ENCODE assay signal across 9 cellular contexts in the genomic region with DNA sequence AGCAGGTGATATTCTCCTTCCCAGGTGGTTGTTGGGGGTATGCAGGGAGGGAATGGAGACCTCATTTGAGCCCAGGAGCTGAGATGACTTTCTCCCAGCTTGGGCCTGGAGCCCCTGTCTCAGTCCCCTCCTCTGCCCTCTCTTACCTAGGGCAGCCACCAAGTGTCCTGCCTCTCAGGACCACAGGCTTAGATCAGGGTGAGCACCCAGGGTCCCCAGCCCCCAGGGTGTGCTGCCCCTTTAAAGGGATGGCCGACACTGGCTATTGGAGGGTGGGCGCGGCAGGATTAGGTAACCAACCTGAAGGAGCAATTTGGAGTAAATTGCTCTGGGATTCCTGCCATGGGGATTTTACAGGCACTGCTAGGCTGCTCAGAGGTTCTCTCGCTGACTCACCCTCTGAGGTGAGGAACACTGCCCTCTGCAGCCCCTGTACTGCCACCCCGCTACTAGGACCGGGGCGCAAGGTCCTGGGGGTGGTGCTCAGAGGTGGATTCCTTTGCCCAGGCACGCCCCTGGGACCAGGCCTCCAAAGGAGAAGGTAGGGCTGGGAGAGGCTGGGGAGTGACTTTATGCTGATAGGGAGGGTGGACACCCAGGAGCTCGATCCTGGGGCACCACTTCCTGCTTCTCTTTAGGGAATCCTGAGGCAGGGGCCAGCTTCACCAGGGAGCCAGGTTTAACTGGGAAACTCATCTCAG. TPM values are rescaled to one million over a fixed set of nuclear protein-coding genes. Genes with fewer than 3 reads are reported as not detected.
A peak's percentile ranks its signal among the peaks of the same experiment; 100 is the strongest.
DNase-seq lines count a peak whose midpoint lies in the region; ATAC-seq and TF ChIP-seq lines count a peak whose summit lies in the region.
"Had no signal": no experiment of that assay in that cellular context is flagged by ENCODE, and none has a peak within 500 bp of the region (broad histone marks: within the 10 kb centered on the region; RNA-seq: fewer than 3 reads in every experiment).

No MANE protein-coding gene starts in this region.

- H3K4me2 ChIP-seq in Karpas-422 (ENCODE audit: low read depth, low read length, poor library complexity, severe bottlenecking) = peak overlapping the region; percentile 84

- no peak for DNase-seq in T-helper 2 cell treated with Interferon-gamma antibody and Interleukin-4, amounts not matched to agents 5 μg/mL and 100 μg/mL, for 36 hours (ENCODE audit: low spot score)
- DNase-seq in T-helper 2 cell = no peak
- peak; percentile 57 for DNase-seq in Karpas-422
- DNase-seq in SJCRH30 = peak; percentile 41 to 45
- peak; percentile 90 for DNase-seq in epithelial cell of esophagus (ENCODE audit: low read depth)
- no peak for DNase-seq in SHP77 treated with DMSO at 0.1 percent for 48 hours (lab: John Stamatoyannopoulos, UW)
- DNase-seq: heart left ventricle had no signal

- H3K4me1 ChIP-seq in Karpas-422 (ENCODE audit: low read length) = peaks cover 32% of the 10 kb centered on the region
- H3K4me1 ChIP-seq in SJCRH30 = peaks cover 36% of the 10 kb centered on the region
- peaks cover 40 to 41% of the 10 kb centered on the region in 2 experiments for H3K4me1 ChIP-seq in neutrophil (ENCODE audit: control insufficient read depth in 1 of 2, insufficient read depth in 1 of 2, low read depth in 1 of 2, low read length in 1 of 2)

- H4K20me1 ChIP-seq in Karpas-422 (ENCODE audit: insufficient read depth, low read depth, low read length) = peaks cover 19% of the 10 kb centered on the region; the same call in 1 of the 2 replicates

- TF ChIP-seq CTCF in epithelial cell of esophagus (IDR thresholded peaks at IDR 0.05; ENCODE audit: insufficient read depth, low read depth, low read length, missing control alignments) (peak; percentile 35), neutrophil (IDR thresholded peaks at IDR 0.05) (peak; percentile 25)

- H3K27me3 Mint-ChIP-seq in T-helper 2 cell treated with Interferon-gamma antibody and Interleukin-4, amounts not matched to agents 5 μg/mL and 100 μg/mL, for 36 hours (ENCODE audit: low read depth) = peaks cover 2% of the 10 kb centered on the region

- no peak for ATAC-seq in GM21528 (IDR thresholded peaks at IDR 0.05; ENCODE audit: low FRiP score, unreplicated experiment)

- peaks cover 28% of the 10 kb centered on the region for H3K4me1 Mint-ChIP-seq in T-helper 2 cell treated with Interferon-gamma antibody and Interleukin-4, amounts not matched to agents 5 μg/mL and 100 μg/mL, for 36 hours (ENCODE audit: low read depth)

- no peaks in the 10 kb centered on the region for H3K79me2 ChIP-seq in Karpas-422 (ENCODE audit: low read length)

- H3K9me2 ChIP-seq in Karpas-422 (replicated peaks; ENCODE audit: insufficient read depth, low read length) = no peaks in the 10 kb centered on the region

- H3K36me3 ChIP-seq in Karpas-422 (ENCODE audit: insufficient read depth, low read length) (no peaks in the 10 kb centered on the region), SJCRH30 (no peaks in the 10 kb centered on the region), neutrophil (no peaks in the 10 kb centered on the region)
- H3K36me3 ChIP-seq: heart left ventricle had no signal

- H3K27ac Mint-ChIP-seq in T-helper 2 cell treated with Interferon-gamma antibody and Interleukin-4, amounts not matched to agents 5 μg/mL and 100 μg/mL, for 36 hours = no peak overlapping the region

- H3K4me3 Mint-ChIP-seq in T-helper 2 cell treated with Interferon-gamma antibody and Interleukin-4, amounts not matched to agents 5 μg/mL and 100 μg/mL, for 36 hours = peak overlapping the region; percentile 89

- no peaks in the 10 kb centered on the region for H3K9me3 Mint-ChIP-seq in T-helper 2 cell treated with Interferon-gamma antibody and Interleukin-4, amounts not matched to agents 5 μg/mL and 100 μg/mL, for 36 hours

- H3K27ac ChIP-seq in Karpas-422 (ENCODE audit: low read length) (no peak overlapping the region), SJCRH30 (no peak overlapping the region), neutrophil (peak overlapping the region; percentile 76)
- H3K27ac ChIP-seq: heart left ventricle had no signal

- H3K9me3 ChIP-seq in Karpas-422 (ENCODE audit: low read length) = no peaks in the 10 kb centered on the region
- H3K9me3 ChIP-seq in SJCRH30 (replicated peaks) = no peaks in the 10 kb centered on the region
- H3K9me3 ChIP-seq in neutrophil = no peaks in the 10 kb centered on the region
- H3K9me3 ChIP-seq: heart left ventricle had no signal

- no peaks in the 10 kb centered on the region for H3K36me3 Mint-ChIP-seq in T-helper 2 cell treated with Interferon-gamma antibody and Interleukin-4, amounts not matched to agents 5 μg/mL and 100 μg/mL, for 36 hours (ENCODE audit: low read depth)

- H3K4me3 ChIP-seq in Karpas-422 (ENCODE audit: low read length) (peak overlapping the region; percentile 75; the same call in 1 of the 2 replicates), SJCRH30 (no peak overlapping the region), epithelial cell of esophagus (ENCODE audit: low read length) (peak overlapping the region; percentile 81), neutrophil (ENCODE audit: low read depth in 1 of 2, low read length in 1 of 2) (peak overlapping the region; percentile 69 to 80)

- peak overlapping the region; percentile 76 for H3K9ac ChIP-seq in Karpas-422 (ENCODE audit: low read length)

- no peaks in the 10 kb centered on the region for H3K27me3 ChIP-seq in Karpas-422 (ENCODE audit: low read length)
- no peaks in the 10 kb centered on the region for H3K27me3 ChIP-seq in SJCRH30
- no peaks in the 10 kb centered on the region for H3K27me3 ChIP-seq in neutrophil
- H3K27me3 ChIP-seq: heart left ventricle had no signal

- no peak overlapping the region for H2AFZ ChIP-seq in Karpas-422 (ENCODE audit: low read length)

RNA-seq across cellular contexts. Expression of gene RPS6KA1, which starts 1.5 kb away (rescaled TPM):
- 85.3 and 106 TPM in 2 replicates for total RNA-seq in Karpas-422 (2014; rRNA removed; shearing (Covaris generic); ENCODE audit: low replicate concordance)
- total RNA-seq in SJCRH30 (2014; rRNA removed; shearing (Covaris generic)) = 22.5 and 22.7 TPM in 2 replicates

RNA-seq across cellular contexts. Expression of gene HMGN2, which starts 58.8 kb away (rescaled TPM):
- 407 and 515 TPM in 2 replicates for total RNA-seq in Karpas-422 (2014; rRNA removed; shearing (Covaris generic); ENCODE audit: low replicate concordance)
- total RNA-seq in SJCRH30 (2014; rRNA removed; shearing (Covaris generic)) = 1,603 and 1,653 TPM in 2 replicates

Comparison
In these comparisons a context has a peak if more than half of its experiments do, and no peak if none do; other contexts are left out.
1. DNase-seq: peak in Karpas-422 (single experiment), SJCRH30 (2 of 2) and epithelial cell of esophagus (single experiment); none in T-helper 2 cell treated with Interferon-gamma antibody and Interleukin-4, amounts not matched to agents 5 μg/mL and 100 μg/mL, for 36 hours (single experiment), T-helper 2 cell (0 of 5) and SHP77 treated with DMSO at 0.1 percent for 48 hours (single experiment).